ENCODE assay signal across 14 cellular contexts in the genomic region with DNA sequence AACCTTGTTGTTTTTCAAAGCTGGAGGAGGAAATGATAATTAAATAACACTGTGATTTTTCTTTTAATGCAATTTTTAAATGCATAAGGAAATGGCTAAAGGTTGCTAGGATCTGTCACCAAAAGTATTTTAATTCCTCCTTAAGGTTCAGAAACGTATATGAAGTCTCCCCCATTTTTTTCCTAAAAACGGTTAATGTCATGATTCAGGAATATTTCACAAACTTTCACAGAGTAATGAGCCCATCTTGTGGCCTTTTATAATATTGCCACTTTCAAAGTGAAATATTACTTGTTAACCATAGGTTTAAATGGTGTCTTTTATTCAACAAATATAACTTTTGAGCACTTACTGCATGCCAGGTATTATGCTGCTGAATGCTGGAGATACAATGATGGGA.
DNase-seq lines count a peak whose midpoint lies in the region; ATAC-seq, FAIRE-seq and TF ChIP-seq lines count a peak whose summit lies in the region.
"Had no signal": no experiment of that assay in that cellular context is flagged by ENCODE, and none has a peak within 500 bp of the region (broad histone marks: within the 10 kb centered on the region; RNA-seq: fewer than 3 reads in every experiment).

No MANE protein-coding gene starts in this region.

- H3K4me1 Mint-ChIP-seq in T-helper 2 cell treated with Interferon-gamma antibody and Interleukin-4, amounts not matched to agents 5 μg/mL and 100 μg/mL, for 36 hours (ENCODE audit: low read depth): no peaks in the 10 kb centered on the region

- DNase-seq in IMR-90 (peak; percentile 8), mammary epithelial cell (no peak), HepG2 (ENCODE audit: low spot score) (no peak), Ammon's horn (ENCODE audit: low spot score) (no peak), OCI-M2 (lab: John Stamatoyannopoulos, UW; ENCODE audit: unreplicated experiment) (no peak), NCI-H446 treated with DMSO at 0.1 percent for 48 hours (lab: John Stamatoyannopoulos, UW) (no peak)
- DNase-seq in T-helper 2 cell treated with Interferon-gamma antibody and Interleukin-4, amounts not matched to agents 5 μg/mL and 100 μg/mL, for 36 hours (ENCODE audit: low spot score): no peak
- DNase-seq: activated T-cell treated with anti-CD3 and anti-CD28 coated beads, Interleukin-2, amount 50 U/mL, for 24 hours; C1 segment of cervical spinal cord; NCI-H526 treated with DMSO at 0.1 percent for 48 hours; occipital lobe had no signal

- TF ChIP-seq EP300 in HepG2 (IDR thresholded peaks at IDR 0.05; ENCODE audit: low read depth in 2 of 2, low read length in 2 of 2) (no peak), HepG2 (CRISPR knock-in tag; IDR thresholded peaks at IDR 0.05; ENCODE audit: borderline replicate concordance) (no peak)

- H3K4me1 ChIP-seq in IMR-90 (ENCODE audit: control insufficient read depth, insufficient read depth, low read length): no peaks in the 10 kb centered on the region
- no peaks in the 10 kb centered on the region for H3K4me1 ChIP-seq in mammary epithelial cell (ENCODE audit: insufficient read depth, low read length)
- H3K4me1 ChIP-seq in HepG2 (ENCODE audit: insufficient read depth, low read length): no peaks in the 10 kb centered on the region

- no CpG with 5 or more reads among the region's 2 CpGs for WGBS in IMR-90 (ENCODE audit: extremely low coverage in 2 of 2, insufficient read length in 1 of 2), 2 experiments
- WGBS in mammary epithelial cell (ENCODE audit: low coverage, missing lambda C conversion rate): 23% methylated on average over 2 of the region's 2 CpGs
- WGBS in HepG2 (ENCODE audit: low lambda C conversion rate): 0% methylated on average over 2 of the region's 2 CpGs

- no peak overlapping the region for H3K4ac ChIP-seq in IMR-90 (ENCODE audit: low read depth, low read length)

- FAIRE-seq in A204.1 (lab: Jason Lieb, UNC): peak; percentile 94
- FAIRE-seq in HepG2 (lab: Jason Lieb, UNC): no peak
- FAIRE-seq: GM12891 had no signal

- POLR2A ChIA-PET in IMR-90 (lab: Charles Lee; ENCODE audit: unreplicated experiment): no interaction called here
- POLR2A ChIA-PET in HepG2 (lab: Yijun Ruan, JAX): no interaction called here

- no peak overlapping the region for H4K91ac ChIP-seq in IMR-90 (ENCODE audit: insufficient read depth, low read depth, low read length)

- no peak overlapping the region for H2AK5ac ChIP-seq in IMR-90 (ENCODE audit: low read depth, low read length)

- H3K27me3 ChIP-seq in IMR-90 (ENCODE audit: control insufficient read depth, insufficient read depth, low read length) (no peaks in the 10 kb centered on the region), mammary epithelial cell (ENCODE audit: insufficient read depth, low read length) (peaks cover 5% of the 10 kb centered on the region), HepG2 (ENCODE audit: control insufficient read depth in 1 of 2, insufficient read depth in 2 of 2, low read length in 2 of 2) (no peaks in the 10 kb centered on the region)

- no peak overlapping the region for H2BK15ac ChIP-seq in IMR-90 (ENCODE audit: low read depth, low read length)

- H3K9me3 ChIP-seq in IMR-90 (ENCODE audit: control insufficient read depth, insufficient read depth, low read length): no peaks in the 10 kb centered on the region
- no peaks in the 10 kb centered on the region for H3K9me3 ChIP-seq in mammary epithelial cell (replicated peaks; ENCODE audit: insufficient read depth, low read length)
- H3K9me3 ChIP-seq in HepG2 (ENCODE audit: low read length): no peaks in the 10 kb centered on the region

- H3K18ac ChIP-seq in IMR-90 (ENCODE audit: low read depth, low read length): no peak overlapping the region

- no peak overlapping the region for H2BK5ac ChIP-seq in IMR-90 (ENCODE audit: low read depth, low read length, poor library complexity, severe bottlenecking)

- H4K20me1 ChIP-seq in IMR-90 (ENCODE audit: insufficient read depth, low read length): no peaks in the 10 kb centered on the region
- H4K20me1 ChIP-seq in mammary epithelial cell (ENCODE audit: insufficient read depth, low read length): no peaks in the 10 kb centered on the region
- no peaks in the 10 kb centered on the region for H4K20me1 ChIP-seq in HepG2 (ENCODE audit: insufficient read depth, low read length)

- no peaks in the 10 kb centered on the region for H3K9me3 Mint-ChIP-seq in T-helper 2 cell treated with Interferon-gamma antibody and Interleukin-4, amounts not matched to agents 5 μg/mL and 100 μg/mL, for 36 hours
- H3K9me3 Mint-ChIP-seq: activated T-cell treated with anti-CD3 and anti-CD28 coated beads, Interleukin-2, amount 50 U/mL, for 24 hours had no signal

- H3K23ac ChIP-seq in IMR-90 (ENCODE audit: low read depth, low read length): no peak overlapping the region

- H3K27me3 Mint-ChIP-seq in T-helper 2 cell treated with Interferon-gamma antibody and Interleukin-4, amounts not matched to agents 5 μg/mL and 100 μg/mL, for 36 hours (ENCODE audit: low read depth): peaks cover 5% of the 10 kb centered on the region
- H3K27me3 Mint-ChIP-seq: dendritic cell treated with granulocyte-macrophage colony-stimulating factor and Interleukin-4, amounts not matched to agents 40 ng/mL and 50 ng/mL, for 4 days had no signal

- H2BK120ac ChIP-seq in IMR-90 (ENCODE audit: low read depth, low read length): no peak overlapping the region

- H3K56ac ChIP-seq in IMR-90 (ENCODE audit: extremely low read depth, insufficient read depth, low read length): no peak overlapping the region

- no peak overlapping the region for H3K4me3 Mint-ChIP-seq in T-helper 2 cell treated with Interferon-gamma antibody and Interleukin-4, amounts not matched to agents 5 μg/mL and 100 μg/mL, for 36 hours
- H3K4me3 Mint-ChIP-seq: activated T-cell treated with anti-CD3 and anti-CD28 coated beads, Interleukin-2, amount 50 U/mL, for 24 hours; dendritic cell treated with granulocyte-macrophage colony-stimulating factor and Interleukin-4, amounts not matched to agents 40 ng/mL and 50 ng/mL, for 4 days had no signal

- H3K4me3 ChIP-seq in IMR-90 (ENCODE audit: insufficient read depth, low read depth, low read length) (no peak overlapping the region), mammary epithelial cell (replicated peaks in 1 of 3; ENCODE audit: insufficient read depth in 1 of 3, low read depth in 2 of 3, low read length in 3 of 3) (no peak overlapping the region), HepG2 (replicated peaks in 1 of 3; ENCODE audit: insufficient read depth in 1 of 3, low read depth in 2 of 3, low read length in 3 of 3) (no peak overlapping the region)

- peak; percentile 40; the same call in 1 of the 2 replicates for ATAC-seq in IMR-90 (ENCODE audit: low read depth)
- no peak for ATAC-seq in HepG2

- TF ChIP-seq RAD21 in IMR-90 (IDR thresholded peaks at IDR 0.05; ENCODE audit: low read length) (peak; percentile 46), HepG2 (CRISPR knock-in tag; IDR thresholded peaks at IDR 0.05) (no peak)

- H3K79me2 ChIP-seq in mammary epithelial cell (ENCODE audit: insufficient read depth, low read length): no peaks in the 10 kb centered on the region
- no peaks in the 10 kb centered on the region for H3K79me2 ChIP-seq in HepG2 (ENCODE audit: insufficient read depth, low read length)

- no peaks in the 10 kb centered on the region for H3K9me1 ChIP-seq in IMR-90 (ENCODE audit: insufficient read depth, low read length)

- H4K5ac ChIP-seq in IMR-90 (ENCODE audit: low read depth, low read length): no peak overlapping the region

- no peak overlapping the region for H3K27ac ChIP-seq in IMR-90 (ENCODE audit: insufficient read depth, low read length)
- H3K27ac ChIP-seq in mammary epithelial cell (ENCODE audit: insufficient read depth, low read depth, low read length): no peak overlapping the region
- no peak overlapping the region for H3K27ac ChIP-seq in HepG2 (ENCODE audit: extremely low read length, insufficient read depth, low read length)

- no peaks in the 10 kb centered on the region for H3K79me1 ChIP-seq in IMR-90 (ENCODE audit: low read depth in 1 of 2, low read length in 2 of 2)

- no peak overlapping the region for H2AK9ac ChIP-seq in IMR-90 (replicated peaks; ENCODE audit: low read depth, low read length, poor library complexity)

- no peak overlapping the region for H3K14ac ChIP-seq in IMR-90 (replicated peaks; ENCODE audit: low read depth, low read length)

- no TSS peak for BruUV-seq in IMR-90 (replicated peaks; lab: Mats Ljungman, UMichigan)
- no TSS peak for BruUV-seq in mammary epithelial cell (replicated peaks; lab: Mats Ljungman, UMichigan)
- BruUV-seq in HepG2 (replicated peaks; lab: Mats Ljungman, UMichigan): no TSS peak

- CTCF ChIA-PET in IMR-90 (lab: Yijun Ruan, JAX): interaction anchor here (1.3 kb wide), 1 partner anchor 102 kb away, joined by 4 read pairs; no protein-coding TSS in a partner anchor
- CTCF ChIA-PET in mammary epithelial cell (lab: Charles Lee; ENCODE audit: low non-redundant PET): no interaction called here
- CTCF ChIA-PET in HepG2 (lab: Yijun Ruan, JAX; ENCODE audit: low intra/inter-chr PET ratio, low total read pairs): no interaction called here

- dilution Hi-C loops in IMR-90 (cut with HindIII; ENCODE audit: low sequenced_read_pairs, unreplicated experiment) (no loop called here), mammary epithelial cell (cut with HindIII; ENCODE audit: low sequenced_read_pairs) (no loop called here)

- intact Hi-C loops in IMR-90 (cut with micrococcal nuclease) (loop anchor here (2.0 to 5.0 kb wide), 3 partner anchors 100 to 1928 kb away; no protein-coding TSS in a partner anchor), mammary epithelial cell (cut with micrococcal nuclease) (no loop called here), HepG2 (cut with micrococcal nuclease; ENCODE audit: unreplicated experiment) (loop anchor here (1.0 kb wide), 1 partner anchor 100 kb away; no protein-coding TSS in a partner anchor)

- TF ChIP-seq CTCF in IMR-90 (conservative IDR thresholded peaks at IDR 0.05; ENCODE audit: low read depth, low read length): peak; percentile 41
- TF ChIP-seq CTCF in mammary epithelial cell (conservative IDR thresholded peaks at IDR 0.05 in 1 of 2, IDR thresholded peaks at IDR 0.05 in 1 of 2; ENCODE audit: extremely low read depth in 1 of 2, insufficient read depth in 1 of 2, low read depth in 1 of 2, low read length in 2 of 2): peak; percentile 10 to 17
- TF ChIP-seq CTCF in HepG2 (CRISPR knock-in tag; IDR thresholded peaks at IDR 0.05): 0 out of 2 replicates have a peak, but pooled peaks have one; percentile 9

- H2AFZ ChIP-seq in IMR-90 (replicated peaks; ENCODE audit: low read length, poor library complexity): no peak overlapping the region
- H2AFZ ChIP-seq in mammary epithelial cell (ENCODE audit: low read depth, low read length): no peak overlapping the region
- H2AFZ ChIP-seq in HepG2 (ENCODE audit: low read length): no peak overlapping the region

- H3K4me2 ChIP-seq in IMR-90 (ENCODE audit: low read depth, low read length) (no peak overlapping the region), mammary epithelial cell (ENCODE audit: insufficient read depth, low read depth, low read length) (no peak overlapping the region), HepG2 (ENCODE audit: low read depth, low read length) (no peak overlapping the region)

- H4K8ac ChIP-seq in IMR-90 (ENCODE audit: low read depth in 2 of 2, low read length in 2 of 2): no peak overlapping the region

- in situ Hi-C loops in IMR-90 (cut with MboI; ENCODE audit: low sequenced_read_pairs) (loop anchor here (25.0 kb wide), 1 partner anchor 1923 kb away; no protein-coding TSS in a partner anchor), mammary epithelial cell (cut with MboI; ENCODE audit: low sequenced_read_pairs in 2 of 2) (no loop called here), HepG2 (cut with HindIII; ENCODE audit: extremely low pct_ligation_motif_present, low pct_unique_long_range_greater_than_20kb) (no loop called here)

- H3K9ac ChIP-seq in IMR-90 (ENCODE audit: low read depth, low read length) (no peak overlapping the region), mammary epithelial cell (ENCODE audit: insufficient read depth, low read length) (no peak overlapping the region), HepG2 (ENCODE audit: insufficient read depth, low read depth, low read length) (no peak overlapping the region)

- H3K36me3 ChIP-seq in IMR-90 (ENCODE audit: control insufficient read depth, insufficient read depth, low read length): no peaks in the 10 kb centered on the region
- H3K36me3 ChIP-seq in mammary epithelial cell (ENCODE audit: insufficient read depth, low read length): no peaks in the 10 kb centered on the region
- H3K36me3 ChIP-seq in HepG2 (replicated peaks in 1 of 2; ENCODE audit: control insufficient read depth in 1 of 2, insufficient read depth in 2 of 2, low read length in 2 of 2): no peaks in the 10 kb centered on the region

- no peak overlapping the region for H2BK20ac ChIP-seq in IMR-90 (ENCODE audit: low read depth, low read length)

- no peaks in the 10 kb centered on the region for H3K36me3 Mint-ChIP-seq in T-helper 2 cell treated with Interferon-gamma antibody and Interleukin-4, amounts not matched to agents 5 μg/mL and 100 μg/mL, for 36 hours (ENCODE audit: low read depth)

- H3K27ac Mint-ChIP-seq in T-helper 2 cell treated with Interferon-gamma antibody and Interleukin-4, amounts not matched to agents 5 μg/mL and 100 μg/mL, for 36 hours: no peak overlapping the region
- H3K27ac Mint-ChIP-seq: activated T-cell treated with anti-CD3 and anti-CD28 coated beads, Interleukin-2, amount 50 U/mL, for 24 hours; dendritic cell treated with granulocyte-macrophage colony-stimulating factor and Interleukin-4, amounts not matched to agents 40 ng/mL and 50 ng/mL, for 4 days had no signal

- TF ChIP-seq POLR2A in IMR-90 (IDR thresholded peaks at IDR 0.05; ENCODE audit: low read depth, low read length) (no peak), HepG2 (IDR thresholded peaks at IDR 0.05; ENCODE audit: insufficient read depth in 1 of 2, low read depth in 2 of 2, low read length in 2 of 2) (no peak)
